ENCODE assay signal across 15 cellular contexts in the genomic region with DNA sequence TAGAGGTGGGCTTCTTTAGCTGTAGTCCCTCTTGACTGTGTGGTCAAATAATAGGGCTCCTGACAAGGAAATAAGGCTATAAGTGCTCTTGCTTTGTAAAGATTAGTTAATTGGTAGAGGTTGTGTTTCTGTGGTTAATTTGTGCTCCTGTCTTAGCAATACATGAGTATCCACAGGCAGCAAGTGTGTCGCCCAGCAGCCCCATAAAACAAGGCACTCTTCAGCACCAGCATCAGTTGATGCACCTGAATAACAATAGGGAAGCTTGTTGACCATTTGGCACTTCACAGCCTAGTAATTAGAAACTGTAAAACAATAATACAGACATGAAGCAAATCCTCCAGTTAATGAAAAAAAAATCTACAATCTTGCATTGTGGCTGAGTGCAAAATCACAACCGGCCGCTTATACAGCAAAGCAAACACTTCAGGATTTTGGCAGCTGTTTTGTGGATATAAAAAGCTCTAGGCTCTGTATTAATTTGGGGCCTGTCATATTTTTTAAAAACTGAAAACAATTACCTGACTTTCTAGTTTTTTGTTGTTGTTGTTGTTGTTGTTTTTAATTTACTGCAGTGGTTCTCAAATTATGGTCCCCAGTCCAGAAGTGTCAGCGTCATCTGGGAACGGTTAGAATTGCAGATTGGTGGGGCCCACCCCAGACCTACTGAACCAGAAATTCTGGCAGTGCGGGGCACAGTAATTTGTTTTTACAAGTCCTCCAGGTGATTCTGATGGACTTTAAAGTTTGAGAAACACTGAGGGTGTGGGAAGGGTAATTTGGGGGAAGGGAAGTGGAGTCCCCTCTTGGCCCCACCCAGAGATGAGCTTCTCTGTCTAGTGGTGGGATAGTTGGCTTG. TPM values are rescaled to one million over a fixed set of nuclear protein-coding genes. Genes with fewer than 3 reads are reported as not detected.
A peak's percentile ranks its signal among the peaks of the same experiment; 100 is the strongest.
DNase-seq lines count a peak whose midpoint lies in the region; ATAC-seq, FAIRE-seq and TF ChIP-seq lines count a peak whose summit lies in the region.
"Had no signal": no experiment of that assay in that cellular context is flagged by ENCODE, and none has a peak within 500 bp of the region (broad histone marks: within the 10 kb centered on the region; RNA-seq: fewer than 3 reads in every experiment).

No MANE protein-coding gene starts in this region.

- ATAC-seq in A549 (no peak), GM19023 (IDR thresholded peaks at IDR 0.05; ENCODE audit: unreplicated experiment) (no peak), HG02798 (IDR thresholded peaks at IDR 0.05; ENCODE audit: poor library complexity, unreplicated experiment) (no peak)
- ATAC-seq: stimulated activated naive CD8-positive, alpha-beta T cell treated with anti-CD3 and anti-CD28 coated beads, Interleukin-15, Interleukin-2, amounts not matched to agents 100 U/mL and 50 U/mL, for 24 hours had no signal

- no peaks in the 10 kb centered on the region for H3K27me3 Mint-ChIP-seq in endodermal cell (ENCODE audit: insufficient read depth)
- H3K27me3 Mint-ChIP-seq in CD14-positive monocyte (ENCODE audit: low read depth in 3 of 3), result peaks cover 0 to 1% (median 0%) of the 10 kb centered on the region in 3 donors
- H3K27me3 Mint-ChIP-seq: activated naive CD8-positive, alpha-beta T cell treated with anti-CD3 and anti-CD28 coated beads for 36 hours had no signal

- no peak for TF ChIP-seq EP300 in A549 (IDR thresholded peaks at IDR 0.05)

- TF ChIP-seq CTCF in A549 (IDR thresholded peaks at IDR 0.05) (no peak), HEK293 (tag by site-specific recombination; IDR thresholded peaks at IDR 0.05) (no peak), endodermal cell (conservative IDR thresholded peaks at IDR 0.05) (no peak), CD14-positive monocyte (IDR thresholded peaks at IDR 0.05) (no peak)

- H3K4me1 ChIP-seq in A549 (peaks cover 19% of the 10 kb centered on the region; the same call in 2 of the 3 replicates), HEK293 (ENCODE audit: control insufficient read depth, insufficient read depth, low read length) (peaks cover 58% of the 10 kb centered on the region), endodermal cell (ENCODE audit: control insufficient read depth, insufficient read depth, low read length) (peaks cover 49% of the 10 kb centered on the region)

- TF ChIP-seq RAD21 in A549 (conservative IDR thresholded peaks at IDR 0.05 in 1 of 2, IDR thresholded peaks at IDR 0.05 in 1 of 2), result no peak

- H3K4me3 Mint-ChIP-seq in endodermal cell (peak overlapping the region; percentile 17), CD14-positive monocyte (no peak overlapping the region)
- H3K4me3 Mint-ChIP-seq: activated naive CD8-positive, alpha-beta T cell treated with anti-CD3 and anti-CD28 coated beads for 36 hours had no signal

- no peak for TF ChIP-seq POLR2A in A549 (IDR thresholded peaks at IDR 0.05; ENCODE audit: low read length)

- H3K27ac Mint-ChIP-seq in endodermal cell (peak overlapping the region; percentile 63), CD14-positive monocyte (peak overlapping the region in 3 of 7 donors; percentile 65 to 83 (median 71))
- H3K27ac Mint-ChIP-seq: activated naive CD8-positive, alpha-beta T cell treated with anti-CD3 and anti-CD28 coated beads for 36 hours had no signal

- H3K4me3 ChIP-seq in A549 (no peak overlapping the region), HEK293 (ENCODE audit: low read depth, low read length) (no peak overlapping the region), endodermal cell (ENCODE audit: low read length) (no peak overlapping the region)

- H3K36me3 ChIP-seq in HEK293 (ENCODE audit: control insufficient read depth in 2 of 2, insufficient read depth in 1 of 2, low read length in 2 of 2), result no peaks in the 10 kb centered on the region
- no peaks in the 10 kb centered on the region for H3K36me3 ChIP-seq in endodermal cell (ENCODE audit: control insufficient read depth, insufficient read depth, low read length)

- no peak overlapping the region for H3K9ac ChIP-seq in endodermal cell (ENCODE audit: extremely low read depth, low read length, poor library complexity, severe bottlenecking)

- peak overlapping the region; percentile 19; the same call in 1 of the 3 replicates for H3K4me2 ChIP-seq in A549

- FAIRE-seq in A549 (lab: Jason Lieb, UNC), result no peak
- FAIRE-seq: frontal cortex, RCC 7860 had no signal

- H3K36me3 Mint-ChIP-seq in endodermal cell (ENCODE audit: low read depth), result no peaks in the 10 kb centered on the region
- H3K36me3 Mint-ChIP-seq in CD14-positive monocyte, result no peaks in the 10 kb centered on the region
- H3K36me3 Mint-ChIP-seq: activated naive CD8-positive, alpha-beta T cell treated with anti-CD3 and anti-CD28 coated beads for 36 hours had no signal

- H3K27me3 ChIP-seq in endodermal cell (ENCODE audit: control insufficient read depth, insufficient read depth, low read length, poor library complexity, severe bottlenecking), result no peaks in the 10 kb centered on the region

- H3K27ac ChIP-seq in A549, result peak overlapping the region in 1 of 2 experiments; percentile 45; a peak in 2 of 6 replicates
- peak overlapping the region; percentile 29; the same call in 1 of the 2 replicates for H3K27ac ChIP-seq in HEK293 (ENCODE audit: extremely low read depth, low read depth, low read length)
- H3K27ac ChIP-seq in endodermal cell (ENCODE audit: low read depth, low read length), result no peak overlapping the region

- no peaks in the 10 kb centered on the region for H3K9me3 ChIP-seq in A549
- H3K9me3 ChIP-seq in HEK293 (ENCODE audit: control insufficient read depth, insufficient read depth, low read depth, low read length), result no peaks in the 10 kb centered on the region
- no peaks in the 10 kb centered on the region for H3K9me3 ChIP-seq in endodermal cell (ENCODE audit: control insufficient read depth, low read length)

- CTCF ChIA-PET in A549 (lab: Yijun Ruan, JAX), result interaction anchor here (1.2 to 1.5 kb wide), 2 partner anchors 10 to 1043 kb away, joined by 3 read pairs; no protein-coding TSS in a partner anchor
- CTCF ChIA-PET in HEK293 (lab: Yijun Ruan, JAX), result interaction anchor here (1.4 kb wide), 1 partner anchor 45 kb away, joined by 3 read pairs; no protein-coding TSS in a partner anchor

- peaks cover 91% of the 10 kb centered on the region for H3K4me1 Mint-ChIP-seq in endodermal cell
- H3K4me1 Mint-ChIP-seq in CD14-positive monocyte, result peaks cover 17% of the 10 kb centered on the region
- H3K4me1 Mint-ChIP-seq: activated naive CD8-positive, alpha-beta T cell treated with anti-CD3 and anti-CD28 coated beads for 36 hours had no signal

- H3K9me3 Mint-ChIP-seq in endodermal cell (no peaks in the 10 kb centered on the region), CD14-positive monocyte (no peaks in the 10 kb centered on the region)
- H3K9me3 Mint-ChIP-seq: activated naive CD8-positive, alpha-beta T cell treated with anti-CD3 and anti-CD28 coated beads for 36 hours had no signal

- 84% methylated on average over 6 of the region's 6 CpGs for WGBS in A549 (ENCODE audit: missing lambda C conversion rate)
- 80 to 82% methylated on average over 3 to 6 of the region's 6 CpGs for WGBS in endodermal cell (ENCODE audit: insufficient coverage in 1 of 2, insufficient read length in 1 of 2), 2 experiments

- intact Hi-C loops in CD14-positive monocyte (cut with micrococcal nuclease), result no loop called here

- DNase-seq in A549 (ENCODE audit: low read depth in 1 of 2, low spot score in 1 of 2) (no peak), NCI-H2196 (lab: John Stamatoyannopoulos, UW; ENCODE audit: unreplicated experiment) (peak; percentile 68), endodermal cell (no peak), A172 (ENCODE audit: low spot score) (no peak), CD14-positive monocyte (ENCODE audit: low spot score) (no peak)
- DNase-seq: activated naive CD8-positive, alpha-beta T cell treated with anti-CD3 and anti-CD28 coated beads for 36 hours; activated T-cell treated with anti-CD3 and anti-CD28 coated beads for 4 hours; central memory CD4-positive, alpha-beta T cell; HCEC 1CT; stimulated activated naive CD8-positive, alpha-beta T cell treated with anti-CD3 and anti-CD28 coated beads, Interleukin-15, Interleukin-2, amounts not matched to agents 100 U/mL and 50 U/mL, for 24 hours had no signal

- POLR2A ChIA-PET in A549 (lab: Yijun Ruan, JAX), result no interaction called here
- POLR2A ChIA-PET in HEK293 (lab: Yijun Ruan, JAX), result interaction anchor here (0.6 kb wide), 1 partner anchor 54 kb away, joined by 12 read pairs; no protein-coding TSS in a partner anchor

TF ChIP-seq in A549, 52 proteins besides CTCF, POLR2A, EP300 and RAD21 (continues in another document):
- no peak for TF ChIP-seq JUNB (IDR thresholded peaks at IDR 0.05)
- TF ChIP-seq ZNF302 (CRISPR knock-in tag; IDR thresholded peaks at IDR 0.05), result no peak
- no peak for TF ChIP-seq NR3C1 (IDR thresholded peaks at IDR 0.05)
- TF ChIP-seq TP53 (CRISPR knock-in tag; IDR thresholded peaks at IDR 0.05), result no peak

TF ChIP-seq in HEK293, 187 proteins besides CTCF, POLR2A, EP300 and RAD21 (continues in another document):
- TF ChIP-seq ZFP69B (tag by site-specific recombination; IDR thresholded peaks at IDR 0.05) (peak; percentile 98), ZNF776 (tag by site-specific recombination; IDR thresholded peaks at IDR 0.05; ENCODE audit: borderline replicate concordance) (no peak), ZNF692 (tag by site-specific recombination; IDR thresholded peaks at IDR 0.05) (peak; percentile 98), FEZF1 (tag by site-specific recombination; IDR thresholded peaks at IDR 0.05) (peak; percentile 45; the same call in 1 of the 2 replicates)

RNA-seq across cellular contexts. Expression of gene AUTS2, which starts 56.8 kb away (rescaled TPM):
- polyA plus RNA-seq in A549 (2011; rRNA removed) (1.6 and 1.8 TPM in 2 replicates), A549 (2017; fragmentation: RNase III; extraction: RNeasy Plus Mini Kit Qiagen cat#74134 plus additional on column Dnase treatment) (2.8 to 4.3 TPM (median 3.6 TPM) in 3 replicates), CD14-positive monocyte (under 1 TPM in 1 of 2 donors, not detected in 1; 0.08 TPM)
- polyA plus RNA-seq in A549 (2012; cell fraction: cytosol; rRNA removed), result 0.59 and 0.75 TPM in 2 replicates
- 2.1 and 3.6 TPM in 2 replicates for polyA plus RNA-seq in A549 (2012; cell fraction: nucleus; rRNA removed)
- polyA minus RNA-seq in A549 (2011; rRNA and poly(A)+ RNA removed), result 6.0 and 6.4 TPM in 2 replicates
- 100 to 1,000 TPM in 1 of 2 donors, 10 to 100 TPM in 1; 76.8 to 106 TPM for total RNA-seq in endodermal cell
- 120 TPM for polyA plus RNA-seq in endodermal cell (2013, experiment 1 of 2)
- 103 TPM for polyA plus RNA-seq in endodermal cell (2013, experiment 2 of 2)
- total RNA-seq in A172 (2014; rRNA removed; shearing (Covaris generic)), result 4.0 and 4.6 TPM in 2 replicates

Comparison
In these comparisons a context has a peak if more than half of its experiments do, and no peak if none do; other contexts are left out.
1. RNA of gene AUTS2, which starts 56.8 kb away (total RNA-seq): 76.8 to 106 TPM in endodermal cell; 4.0 to 4.6 TPM in A172; every median in the first group is over 10 times any median in the second.